27 cellular contexts compared by ENCODE assay signal in genomic region chr10:98097611-98098010, GRCh38.
DNase-seq lines count a peak whose midpoint lies in the region.
"Had no signal": no experiment of that assay in that cellular context is flagged by ENCODE, and none has a peak within 500 bp of the region (broad histone marks: within the 10 kb centered on the region; RNA-seq: fewer than 3 reads in every experiment).

No MANE protein-coding gene starts in this region.

- H3K27ac ChIP-seq in substantia nigra (ENCODE audit: low read depth, low read length, poor library complexity, severe bottlenecking) = no peak overlapping the region
- H3K27ac ChIP-seq: ascending aorta, dorsolateral prefrontal cortex, left lung, ovary, transverse colon had no signal

- DNase-seq in DMS79 treated with DMSO at 0.1 percent for 48 hours (lab: John Stamatoyannopoulos, UW) = peak; percentile 3
- DNase-seq in DMS79 (lab: John Stamatoyannopoulos, UW) = no peak
- peak; percentile 46 for DNase-seq in NCI-H1436 treated with DMSO at 0.1 percent for 48 hours (lab: John Stamatoyannopoulos, UW)
- peak; percentile 94 for DNase-seq in NCI-H748 (lab: John Stamatoyannopoulos, UW; ENCODE audit: unreplicated experiment)
- peak; percentile 83 for DNase-seq in left kidney (ENCODE audit: low read depth, low spot score)
- DNase-seq in activated CD4-positive, alpha-beta T cell treated with anti-CD3 and anti-CD28 coated beads for 4 hours = no peak
- DNase-seq in substantia nigra (lab: John Stamatoyannopoulos, UW) = no peak
- DNase-seq in SIG-M5 treated with dmso at 0.1 percent for 504 hours (lab: John Stamatoyannopoulos, UW; ENCODE audit: unreplicated experiment) = no peak
- DNase-seq: 8988T; activated CD4-positive, alpha-beta T cell treated with anti-CD3 and anti-CD28 coated beads for 36 hours; activated T-cell treated with anti-CD3 and anti-CD28 coated beads, Interleukin-2, amount 50 U/mL, for 72 hours; caudate nucleus; CD4-positive, alpha-beta memory T cell; DND-41; dorsolateral prefrontal cortex; Kasumi-1; left lung; naive thymus-derived CD8-positive, alpha-beta T cell; NCI-H1048; NCI-H524 treated with DMSO at 0.1 percent for 48 hours; ovary; right cardiac atrium; SHP77 treated with DMSO at 0.1 percent for 48 hours; stimulated activated naive CD8-positive, alpha-beta T cell treated with anti-CD3 and anti-CD28 coated beads, Interleukin-15, amount 100 ng/mL, for 72 hours; T-helper 1 cell; transverse colon had no signal

Comparison
In these comparisons a context has a peak if more than half of its experiments do, and no peak if none do; other contexts are left out.
1. DNase-seq: peak in DMS79 treated with DMSO at 0.1 percent for 48 hours (single experiment), NCI-H1436 treated with DMSO at 0.1 percent for 48 hours (single experiment), NCI-H748 (single experiment) and left kidney (single experiment); none in DMS79 (single experiment), activated CD4-positive, alpha-beta T cell treated with anti-CD3 and anti-CD28 coated beads for 4 hours (0 of 2), substantia nigra (0 of 49) and SIG-M5 treated with dmso at 0.1 percent for 504 hours (single experiment).